In the genomic region with DNA sequence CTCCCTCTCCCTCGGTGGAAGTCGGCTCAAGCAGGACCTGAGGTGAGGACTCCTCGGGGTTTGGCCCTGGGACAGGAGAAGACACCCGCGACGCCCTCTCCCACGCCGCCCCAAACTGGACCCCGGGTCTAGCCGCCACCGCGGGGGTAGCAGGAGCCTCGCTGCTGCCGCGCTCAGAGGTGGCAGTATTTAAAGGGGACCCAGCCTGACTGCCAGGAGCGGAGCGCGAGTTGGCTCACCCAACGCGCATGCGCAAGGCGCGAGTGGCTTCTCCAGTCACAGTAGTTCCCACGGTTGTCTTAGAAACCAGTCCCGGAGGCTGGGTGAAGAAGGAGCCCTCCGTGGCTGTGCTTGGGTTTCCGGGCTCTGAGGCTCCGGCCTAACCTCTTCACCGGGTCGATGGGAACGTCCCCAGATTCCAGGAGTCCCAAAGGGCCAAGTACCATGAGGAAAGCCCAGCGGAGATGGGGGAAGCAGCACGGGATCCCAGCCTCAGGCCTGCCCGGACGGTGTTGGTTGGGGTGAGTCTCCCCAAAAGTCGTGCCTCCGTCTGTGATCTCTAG, we compare ENCODE assay signal across 1 cellular context.
TF ChIP-seq lines count a peak whose summit lies in the region.

No MANE protein-coding gene starts in this region.

TF ChIP-seq in HepG2, 621 proteins besides CTCF, POLR2A, EP300 and RAD21:
- TF ChIP-seq, protein P1, sequence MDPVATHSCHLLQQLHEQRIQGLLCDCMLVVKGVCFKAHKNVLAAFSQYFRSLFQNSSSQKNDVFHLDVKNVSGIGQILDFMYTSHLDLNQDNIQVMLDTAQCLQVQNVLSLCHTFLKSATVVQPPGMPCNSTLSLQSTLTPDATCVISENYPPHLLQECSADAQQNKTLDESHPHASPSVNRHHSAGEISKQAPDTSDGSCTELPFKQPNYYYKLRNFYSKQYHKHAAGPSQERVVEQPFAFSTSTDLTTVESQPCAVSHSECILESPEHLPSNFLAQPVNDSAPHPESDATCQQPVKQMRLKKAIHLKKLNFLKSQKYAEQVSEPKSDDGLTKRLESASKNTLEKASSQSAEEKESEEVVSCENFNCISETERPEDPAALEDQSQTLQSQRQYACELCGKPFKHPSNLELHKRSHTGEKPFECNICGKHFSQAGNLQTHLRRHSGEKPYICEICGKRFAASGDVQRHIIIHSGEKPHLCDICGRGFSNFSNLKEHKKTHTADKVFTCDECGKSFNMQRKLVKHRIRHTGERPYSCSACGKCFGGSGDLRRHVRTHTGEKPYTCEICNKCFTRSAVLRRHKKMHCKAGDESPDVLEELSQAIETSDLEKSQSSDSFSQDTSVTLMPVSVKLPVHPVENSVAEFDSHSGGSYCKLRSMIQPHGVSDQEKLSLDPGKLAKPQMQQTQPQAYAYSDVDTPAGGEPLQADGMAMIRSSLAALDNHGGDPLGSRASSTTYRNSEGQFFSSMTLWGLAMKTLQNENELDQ (CRISPR knock-in tag; IDR thresholded peaks at IDR 0.05; ENCODE audit: borderline replicate concordance): no peak
- TF ChIP-seq JARID2 (CRISPR knock-in tag; IDR thresholded peaks at IDR 0.05; ENCODE audit: insufficient replicate concordance): no peak
- TF ChIP-seq BCL6 (CRISPR knock-in tag; IDR thresholded peaks at IDR 0.05): no peak
- TF ChIP-seq MAFK (conservative IDR thresholded peaks at IDR 0.05 in 1 of 2, IDR thresholded peaks at IDR 0.05 in 1 of 2; ENCODE audit: low read length in 2 of 2): no peak
- TF ChIP-seq ZNF589 (CRISPR knock-in tag; conservative IDR thresholded peaks at IDR 0.05): no peak
- TF ChIP-seq, protein P2, sequence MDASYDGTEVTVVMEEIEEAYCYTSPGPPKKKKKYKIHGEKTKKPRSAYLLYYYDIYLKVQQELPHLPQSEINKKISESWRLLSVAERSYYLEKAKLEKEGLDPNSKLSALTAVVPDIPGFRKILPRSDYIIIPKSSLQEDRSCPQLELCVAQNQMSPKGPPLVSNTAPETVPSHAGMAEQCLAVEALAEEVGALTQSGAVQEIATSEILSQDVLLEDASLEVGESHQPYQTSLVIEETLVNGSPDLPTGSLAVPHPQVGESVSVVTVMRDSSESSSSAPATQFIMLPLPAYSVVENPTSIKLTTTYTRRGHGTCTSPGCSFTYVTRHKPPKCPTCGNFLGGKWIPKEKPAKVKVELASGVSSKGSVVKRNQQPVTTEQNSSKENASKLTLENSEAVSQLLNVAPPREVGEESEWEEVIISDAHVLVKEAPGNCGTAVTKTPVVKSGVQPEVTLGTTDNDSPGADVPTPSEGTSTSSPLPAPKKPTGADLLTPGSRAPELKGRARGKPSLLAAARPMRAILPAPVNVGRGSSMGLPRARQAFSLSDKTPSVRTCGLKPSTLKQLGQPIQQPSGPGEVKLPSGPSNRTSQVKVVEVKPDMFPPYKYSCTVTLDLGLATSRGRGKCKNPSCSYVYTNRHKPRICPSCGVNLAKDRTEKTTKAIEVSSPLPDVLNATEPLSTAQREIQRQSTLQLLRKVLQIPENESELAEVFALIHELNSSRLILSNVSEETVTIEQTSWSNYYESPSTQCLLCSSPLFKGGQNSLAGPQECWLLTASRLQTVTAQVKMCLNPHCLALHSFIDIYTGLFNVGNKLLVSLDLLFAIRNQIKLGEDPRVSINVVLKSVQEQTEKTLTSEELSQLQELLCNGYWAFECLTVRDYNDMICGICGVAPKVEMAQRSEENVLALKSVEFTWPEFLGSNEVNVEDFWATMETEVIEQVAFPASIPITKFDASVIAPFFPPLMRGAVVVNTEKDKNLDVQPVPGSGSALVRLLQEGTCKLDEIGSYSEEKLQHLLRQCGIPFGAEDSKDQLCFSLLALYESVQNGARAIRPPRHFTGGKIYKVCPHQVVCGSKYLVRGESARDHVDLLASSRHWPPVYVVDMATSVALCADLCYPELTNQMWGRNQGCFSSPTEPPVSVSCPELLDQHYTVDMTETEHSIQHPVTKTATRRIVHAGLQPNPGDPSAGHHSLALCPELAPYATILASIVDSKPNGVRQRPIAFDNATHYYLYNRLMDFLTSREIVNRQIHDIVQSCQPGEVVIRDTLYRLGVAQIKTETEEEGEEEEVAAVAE (CRISPR knock-in tag; IDR thresholded peaks at IDR 0.05; ENCODE audit: borderline replicate concordance): no peak
- TF ChIP-seq, protein P3, sequence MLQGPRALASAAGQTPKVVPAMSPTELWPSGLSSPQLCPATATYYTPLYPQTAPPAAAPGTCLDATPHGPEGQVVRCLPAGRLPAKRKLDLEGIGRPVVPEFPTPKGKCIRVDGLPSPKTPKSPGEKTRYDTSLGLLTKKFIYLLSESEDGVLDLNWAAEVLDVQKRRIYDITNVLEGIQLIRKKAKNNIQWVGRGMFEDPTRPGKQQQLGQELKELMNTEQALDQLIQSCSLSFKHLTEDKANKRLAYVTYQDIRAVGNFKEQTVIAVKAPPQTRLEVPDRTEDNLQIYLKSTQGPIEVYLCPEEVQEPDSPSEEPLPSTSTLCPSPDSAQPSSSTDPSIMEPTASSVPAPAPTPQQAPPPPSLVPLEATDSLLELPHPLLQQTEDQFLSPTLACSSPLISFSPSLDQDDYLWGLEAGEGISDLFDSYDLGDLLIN (CRISPR knock-in tag; IDR thresholded peaks at IDR 0.05; ENCODE audit: borderline replicate concordance): no peak
- TF ChIP-seq, protein P4, sequence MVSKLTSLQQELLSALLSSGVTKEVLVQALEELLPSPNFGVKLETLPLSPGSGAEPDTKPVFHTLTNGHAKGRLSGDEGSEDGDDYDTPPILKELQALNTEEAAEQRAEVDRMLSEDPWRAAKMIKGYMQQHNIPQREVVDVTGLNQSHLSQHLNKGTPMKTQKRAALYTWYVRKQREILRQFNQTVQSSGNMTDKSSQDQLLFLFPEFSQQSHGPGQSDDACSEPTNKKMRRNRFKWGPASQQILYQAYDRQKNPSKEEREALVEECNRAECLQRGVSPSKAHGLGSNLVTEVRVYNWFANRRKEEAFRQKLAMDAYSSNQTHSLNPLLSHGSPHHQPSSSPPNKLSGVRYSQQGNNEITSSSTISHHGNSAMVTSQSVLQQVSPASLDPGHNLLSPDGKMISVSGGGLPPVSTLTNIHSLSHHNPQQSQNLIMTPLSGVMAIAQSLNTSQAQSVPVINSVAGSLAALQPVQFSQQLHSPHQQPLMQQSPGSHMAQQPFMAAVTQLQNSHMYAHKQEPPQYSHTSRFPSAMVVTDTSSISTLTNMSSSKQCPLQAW (CRISPR knock-in tag; IDR thresholded peaks at IDR 0.05): no peak
- TF ChIP-seq ZNF660 (CRISPR knock-in tag; IDR thresholded peaks at IDR 0.05; ENCODE audit: borderline replicate concordance, low read depth): no peak
- TF ChIP-seq HNRNPH1 (optimal IDR thresholded peaks at IDR 0.05; ENCODE audit: low read depth, low read length): no peak
- TF ChIP-seq ZFP37 (CRISPR knock-in tag; IDR thresholded peaks at IDR 0.05; ENCODE audit: borderline replicate concordance): no peak
- TF ChIP-seq MTA3 (CRISPR knock-in tag; IDR thresholded peaks at IDR 0.05): no peak
- no peak for TF ChIP-seq RXRA (CRISPR knock-in tag; IDR thresholded peaks at IDR 0.05)
- TF ChIP-seq, protein P5, sequence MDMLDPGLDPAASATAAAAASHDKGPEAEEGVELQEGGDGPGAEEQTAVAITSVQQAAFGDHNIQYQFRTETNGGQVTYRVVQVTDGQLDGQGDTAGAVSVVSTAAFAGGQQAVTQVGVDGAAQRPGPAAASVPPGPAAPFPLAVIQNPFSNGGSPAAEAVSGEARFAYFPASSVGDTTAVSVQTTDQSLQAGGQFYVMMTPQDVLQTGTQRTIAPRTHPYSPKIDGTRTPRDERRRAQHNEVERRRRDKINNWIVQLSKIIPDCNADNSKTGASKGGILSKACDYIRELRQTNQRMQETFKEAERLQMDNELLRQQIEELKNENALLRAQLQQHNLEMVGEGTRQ (IDR thresholded peaks at IDR 0.05; ENCODE audit: low read depth, low read length): no peak
- TF ChIP-seq, protein P5 (CRISPR knock-in tag; IDR thresholded peaks at IDR 0.05; ENCODE audit: borderline replicate concordance): no peak
- TF ChIP-seq FOSL2 (CRISPR knock-in tag; IDR thresholded peaks at IDR 0.05): no peak
- no peak for TF ChIP-seq ZNF383 (CRISPR knock-in tag; IDR thresholded peaks at IDR 0.05; ENCODE audit: borderline replicate concordance)
